Comparison of ENCODE assay signal across 17 cellular contexts in genomic region chr19:45173816-45174215, GRCh38. TPM values are rescaled to one million over a fixed set of nuclear protein-coding genes. Genes with fewer than 3 reads are reported as not detected.
A peak's percentile ranks its signal among the peaks of the same experiment; 100 is the strongest.
DNase-seq lines count a peak whose midpoint lies in the region; ATAC-seq and TF ChIP-seq lines count a peak whose summit lies in the region.
"Had no signal": no experiment of that assay in that cellular context is flagged by ENCODE, and none has a peak within 500 bp of the region (broad histone marks: within the 10 kb centered on the region; RNA-seq: fewer than 3 reads in every experiment).

No MANE protein-coding gene starts in this region.

- H3K36me3 ChIP-seq in mammary epithelial cell (ENCODE audit: insufficient read depth, low read length) (no peaks in the 10 kb centered on the region), kidney epithelial cell (ENCODE audit: control insufficient read depth, insufficient read depth, low read length) (no peaks in the 10 kb centered on the region)
- H3K36me3 ChIP-seq: SJSA1, uterus had no signal

- intact Hi-C loops in mammary epithelial cell (cut with micrococcal nuclease), result no loop called here
- intact Hi-C loops in MCF 10A (cut with micrococcal nuclease), result no loop called here

- 82% methylated on average over 12 of the region's 12 CpGs for WGBS in mammary epithelial cell (ENCODE audit: low coverage, missing lambda C conversion rate)

- TF ChIP-seq CTCF in mammary epithelial cell (conservative IDR thresholded peaks at IDR 0.05 in 1 of 2, IDR thresholded peaks at IDR 0.05 in 1 of 2; ENCODE audit: extremely low read depth in 1 of 2, insufficient read depth in 1 of 2, low read depth in 1 of 2, low read length in 2 of 2), result no peak
- TF ChIP-seq CTCF in MCF 10A (IDR thresholded peaks at IDR 0.05; ENCODE audit: unreplicated experiment), result no peak
- TF ChIP-seq CTCF in kidney epithelial cell (IDR thresholded peaks at IDR 0.05; ENCODE audit: insufficient read depth, low read length, poor library complexity, severe bottlenecking), result no peak

- POLR2A ChIA-PET in MCF 10A (lab: Yijun Ruan, JAX), result no interaction called here

- H3K4me1 Mint-ChIP-seq in MCF 10A (ENCODE audit: insufficient read depth, unreplicated experiment), result peaks cover 13% of the 10 kb centered on the region

- DNase-seq in mammary epithelial cell (peak; percentile 52), MCF 10A (ENCODE audit: unreplicated experiment) (no peak), SW480 (ENCODE audit: low spot score) (peak; percentile 100), kidney epithelial cell (ENCODE audit: low read depth) (peak; percentile 96), stromal cell of bone marrow (ENCODE audit: low read depth) (peak; percentile 90)
- DNase-seq in central memory CD4-positive, alpha-beta T cell, result no peak
- DNase-seq: activated CD8-positive, alpha-beta memory T cell treated with anti-CD3 and anti-CD28 coated beads, Interleukin-2, amount 50 U/mL, for 4 hours; AML-193; amygdala; DMS53; Karpas-422; psoas muscle; stimulated activated CD4-positive, alpha-beta T cell treated with anti-CD3 and anti-CD28 coated beads, Interleukin-1b, Interleukin-23, amount 100 ng/mL, for 48 hours; uterus had no signal

- peaks cover 4% of the 10 kb centered on the region for H3K36me3 Mint-ChIP-seq in MCF 10A (ENCODE audit: insufficient read depth, unreplicated experiment)

- H4K20me1 ChIP-seq in mammary epithelial cell (ENCODE audit: insufficient read depth, low read length), result no peaks in the 10 kb centered on the region

- H3K9me3 Mint-ChIP-seq in MCF 10A (ENCODE audit: unreplicated experiment), result no peaks in the 10 kb centered on the region

- BruUV-seq in mammary epithelial cell (replicated peaks; lab: Mats Ljungman, UMichigan), result no TSS peak
- no TSS peak for BruUV-seq in MCF 10A (replicated peaks; lab: Mats Ljungman, UMichigan)

- H3K4me3 Mint-ChIP-seq in MCF 10A (ENCODE audit: unreplicated experiment), result no peak overlapping the region

- CTCF ChIA-PET in mammary epithelial cell (lab: Charles Lee; ENCODE audit: low non-redundant PET), result no interaction called here
- CTCF ChIA-PET in MCF 10A (lab: Yijun Ruan, JAX), result interaction anchor here (1.2 kb wide), 1 partner anchor 9 kb away, joined by 5 read pairs; no protein-coding TSS in a partner anchor

- H3K27me3 ChIP-seq in mammary epithelial cell (ENCODE audit: insufficient read depth, low read length) (no peaks in the 10 kb centered on the region), kidney epithelial cell (ENCODE audit: control insufficient read depth, insufficient read depth, low read length) (no peaks in the 10 kb centered on the region)
- H3K27me3 ChIP-seq: SJSA1, uterus had no signal

- H3K4me1 ChIP-seq in mammary epithelial cell (ENCODE audit: insufficient read depth, low read length), result peaks cover 13% of the 10 kb centered on the region

- H2AFZ ChIP-seq in mammary epithelial cell (ENCODE audit: low read depth, low read length), result no peak overlapping the region

- in situ Hi-C loops in mammary epithelial cell (cut with MboI; ENCODE audit: low sequenced_read_pairs in 2 of 2), result no loop called here

- H3K27me3 Mint-ChIP-seq in MCF 10A (ENCODE audit: insufficient read depth, unreplicated experiment), result no peaks in the 10 kb centered on the region

- H3K27ac Mint-ChIP-seq in MCF 10A (ENCODE audit: low read depth, unreplicated experiment), result no peak overlapping the region

- H3K79me2 ChIP-seq in mammary epithelial cell (ENCODE audit: insufficient read depth, low read length), result no peaks in the 10 kb centered on the region

- no peak overlapping the region for H3K4me2 ChIP-seq in mammary epithelial cell (ENCODE audit: insufficient read depth, low read depth, low read length)

- H3K4me3 ChIP-seq in mammary epithelial cell (replicated peaks in 1 of 3; ENCODE audit: insufficient read depth in 1 of 3, low read depth in 2 of 3, low read length in 3 of 3), result no peak overlapping the region
- no peak overlapping the region for H3K4me3 ChIP-seq in kidney epithelial cell (ENCODE audit: low read depth, low read length)
- H3K4me3 ChIP-seq: psoas muscle, SJSA1, uterus had no signal

- no peak for ATAC-seq in HG03521 (IDR thresholded peaks at IDR 0.05; ENCODE audit: unreplicated experiment)
- ATAC-seq in HG03280 (IDR thresholded peaks at IDR 0.05; ENCODE audit: unreplicated experiment), result no peak
- ATAC-seq: psoas muscle had no signal

- H3K9ac ChIP-seq in mammary epithelial cell (ENCODE audit: insufficient read depth, low read length), result no peak overlapping the region

- H3K27ac ChIP-seq in mammary epithelial cell (ENCODE audit: insufficient read depth, low read depth, low read length), result no peak overlapping the region
- H3K27ac ChIP-seq: psoas muscle, SJSA1, uterus had no signal

- dilution Hi-C loops in mammary epithelial cell (cut with HindIII; ENCODE audit: low sequenced_read_pairs), result no loop called here

- H3K9me3 ChIP-seq in mammary epithelial cell (replicated peaks; ENCODE audit: insufficient read depth, low read length), result no peaks in the 10 kb centered on the region
- H3K9me3 ChIP-seq: psoas muscle, SJSA1, uterus had no signal

RNA-seq across cellular contexts. Expression of gene TRAPPC6A, which starts 4.2 kb away (rescaled TPM):
- total RNA-seq in mammary epithelial cell, result 1 to 10 TPM; 7.0 to 9.7 TPM
- 14.2 TPM for polyA plus RNA-seq in mammary epithelial cell
- 3.2 TPM for polyA minus RNA-seq in mammary epithelial cell
- 14.4 and 16.1 TPM in 2 replicates for total RNA-seq in MCF 10A (2022)
- total RNA-seq in kidney epithelial cell, result 33.8 and 36.4 TPM in 2 replicates

RNA-seq across cellular contexts. Expression of gene BLOC1S3, which starts 4.8 kb away (rescaled TPM):
- total RNA-seq in mammary epithelial cell (10 to 100 TPM in 1 of 2 donors, 1 to 10 TPM in 1; 7.8 to 14.4 TPM), MCF 10A (2022) (14.0 and 18.1 TPM in 2 replicates), kidney epithelial cell (21.9 and 25.0 TPM in 2 replicates)
- 7.3 TPM for polyA plus RNA-seq in mammary epithelial cell
- 14.7 TPM for polyA minus RNA-seq in mammary epithelial cell

RNA-seq across cellular contexts. Expression of gene NKPD1, which starts 13.0 kb away (rescaled TPM):
- total RNA-seq in mammary epithelial cell, result 1 to 10 TPM in 1 of 2 donors, under 1 TPM in 1; 0.92 to 1.8 TPM
- 0.79 TPM for polyA plus RNA-seq in mammary epithelial cell
- 2.8 TPM for polyA minus RNA-seq in mammary epithelial cell
- 0.09 and 0.22 TPM in 2 replicates for total RNA-seq in MCF 10A (2022)
- total RNA-seq in kidney epithelial cell, result 0.07 and 0.46 TPM in 2 replicates
- total RNA-seq: SJSA1 had no signal

Comparison
In these comparisons a context has a peak if more than half of its experiments do, and no peak if none do; other contexts are left out.
1. DNase-seq: peak in mammary epithelial cell (single experiment), SW480 (single experiment), kidney epithelial cell (single experiment) and stromal cell of bone marrow (single experiment); none in MCF 10A (single experiment) and central memory CD4-positive, alpha-beta T cell (single experiment).